In the genomic region with DNA sequence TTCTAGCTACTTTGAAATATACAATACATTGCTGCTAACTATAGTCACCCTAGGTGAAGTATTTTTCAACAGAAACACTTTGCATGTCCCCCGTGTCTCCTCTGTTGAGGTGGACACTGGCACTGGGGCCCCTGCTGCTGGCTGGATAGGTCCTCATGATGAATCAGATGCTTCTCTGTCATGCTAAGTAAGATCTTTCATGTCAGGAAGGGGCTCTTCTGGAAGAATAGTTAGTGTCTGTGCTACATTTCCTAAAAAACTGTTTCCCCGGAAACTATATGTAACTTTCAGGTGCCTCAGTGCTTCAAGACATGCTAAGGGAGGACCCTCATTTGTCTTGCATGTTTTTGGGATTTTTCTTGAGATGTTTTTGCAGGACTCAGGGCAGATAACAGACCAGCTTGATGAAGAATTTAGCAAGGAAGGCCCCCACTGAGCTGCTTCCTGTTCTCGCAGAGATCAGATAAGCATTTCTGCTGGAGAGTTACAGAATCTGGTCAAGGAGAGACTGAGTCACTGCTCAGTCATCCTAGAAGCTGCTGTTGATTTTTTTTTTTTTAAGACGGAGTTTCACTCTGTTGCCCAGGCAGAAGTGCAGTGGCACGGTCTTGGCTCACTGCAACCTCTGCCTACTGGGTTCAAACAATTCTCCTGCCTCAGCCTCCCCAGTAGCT, we compare ENCODE assay signal across 13 cellular contexts. TPM values are rescaled to one million over a fixed set of nuclear protein-coding genes. Genes with fewer than 3 reads are reported as not detected.
DNase-seq lines count a peak whose midpoint lies in the region; ATAC-seq, FAIRE-seq and TF ChIP-seq lines count a peak whose summit lies in the region.
"Not testable (repeated sequence)": the region's sequence is repeated elsewhere in the genome, so short reads cannot be mapped to it uniquely, and the experiment has no call there.
"Had no signal": no experiment of that assay in that cellular context is flagged by ENCODE, and none has a peak within 500 bp of the region (broad histone marks: within the 10 kb centered on the region; RNA-seq: fewer than 3 reads in every experiment).

No MANE protein-coding gene starts in this region.

- not testable (repeated sequence) for H3K4me1 Mint-ChIP-seq in activated CD4-positive, alpha-beta T cell treated with anti-CD3 and anti-CD28 coated beads for 36 hours
- H3K4me1 Mint-ChIP-seq in activated naive CD8-positive, alpha-beta T cell treated with anti-CD3 and anti-CD28 coated beads, Interleukin-2, amount 50 U/mL, for 24 hours = peaks cover 16% of the 10 kb centered on the region

- H3K9me3 Mint-ChIP-seq in activated CD4-positive, alpha-beta T cell treated with anti-CD3 and anti-CD28 coated beads for 36 hours (ENCODE audit: low read depth); activated naive CD8-positive, alpha-beta T cell treated with anti-CD3 and anti-CD28 coated beads, Interleukin-2, amount 50 U/mL, for 24 hours: not testable (repeated sequence)

- not testable (repeated sequence) for H3K4me3 ChIP-seq in mesenchymal stem cell (ENCODE audit: insufficient read depth in 1 of 2, low read depth in 1 of 2, low read length in 2 of 2)

- not testable (repeated sequence) for H3K79me1 ChIP-seq in mesenchymal stem cell (replicated peaks; ENCODE audit: low read length, poor library complexity, severe bottlenecking)

- not testable (repeated sequence) for H3K36me3 Mint-ChIP-seq in activated CD4-positive, alpha-beta T cell treated with anti-CD3 and anti-CD28 coated beads for 36 hours (ENCODE audit: low read depth); activated naive CD8-positive, alpha-beta T cell treated with anti-CD3 and anti-CD28 coated beads, Interleukin-2, amount 50 U/mL, for 24 hours (ENCODE audit: low read depth)

- not testable (repeated sequence) for H2BK120ac ChIP-seq in mesenchymal stem cell (ENCODE audit: low read depth, low read length)

- not testable (repeated sequence) for H3K4ac ChIP-seq in mesenchymal stem cell (ENCODE audit: low read depth in 1 of 2, low read length in 2 of 2)

- peak; percentile 79 for FAIRE-seq in RCC 7860 (lab: Jason Lieb, UNC)

- H3K27me3 Mint-ChIP-seq in activated CD4-positive, alpha-beta T cell treated with anti-CD3 and anti-CD28 coated beads for 36 hours; activated naive CD8-positive, alpha-beta T cell treated with anti-CD3 and anti-CD28 coated beads, Interleukin-2, amount 50 U/mL, for 24 hours: not testable (repeated sequence)

- H2AK5ac ChIP-seq in mesenchymal stem cell (ENCODE audit: low read length, severe bottlenecking) = not testable (repeated sequence)

- not testable (repeated sequence) for H3K9me3 ChIP-seq in mesenchymal stem cell (ENCODE audit: control insufficient read depth, low read length)

- ATAC-seq in activated CD4-positive, alpha-beta T cell treated with anti-CD3 and anti-CD28 coated beads for 36 hours = peak; percentile 89
- peak; percentile 97 for ATAC-seq in activated naive CD8-positive, alpha-beta T cell treated with anti-CD3 and anti-CD28 coated beads, Interleukin-2, amount 50 U/mL, for 24 hours
- peak; percentile 95 for ATAC-seq in stimulated activated naive CD8-positive, alpha-beta T cell treated with anti-CD3 and anti-CD28 coated beads, Interleukin-15, Interleukin-2, amounts not matched to agents 100 U/mL and 50 U/mL, for 24 hours

- not testable (repeated sequence) for H3K4me3 Mint-ChIP-seq in activated CD4-positive, alpha-beta T cell treated with anti-CD3 and anti-CD28 coated beads for 36 hours
- peak overlapping the region; percentile 50 for H3K4me3 Mint-ChIP-seq in activated naive CD8-positive, alpha-beta T cell treated with anti-CD3 and anti-CD28 coated beads, Interleukin-2, amount 50 U/mL, for 24 hours

- not testable (repeated sequence) for H3K27me3 ChIP-seq in mesenchymal stem cell (ENCODE audit: control insufficient read depth in 1 of 2, insufficient read depth in 1 of 2, low read length in 2 of 2)

- H3K27ac ChIP-seq in mesenchymal stem cell (ENCODE audit: low read length, poor library complexity, severe bottlenecking) = peak overlapping the region; percentile 79

- H3K27ac Mint-ChIP-seq in activated CD4-positive, alpha-beta T cell treated with anti-CD3 and anti-CD28 coated beads for 36 hours = peak overlapping the region; percentile 89
- H3K27ac Mint-ChIP-seq in activated naive CD8-positive, alpha-beta T cell treated with anti-CD3 and anti-CD28 coated beads, Interleukin-2, amount 50 U/mL, for 24 hours = peak overlapping the region; percentile 94

- H2AFZ ChIP-seq in mesenchymal stem cell (ENCODE audit: low read depth, low read length) = not testable (repeated sequence)

- not testable (repeated sequence) for H3K4me2 ChIP-seq in mesenchymal stem cell (ENCODE audit: low read length, poor library complexity, severe bottlenecking)

- CTCF ChIA-PET in activated CD4-positive, alpha-beta T cell treated with anti-CD3 and anti-CD28 coated beads for 36 hours (lab: Charles Lee) = interaction anchor here (0.6 kb wide), 1 partner anchor 318 kb away, joined by 3 read pairs; no protein-coding TSS in a partner anchor

- H4K8ac ChIP-seq in mesenchymal stem cell (ENCODE audit: low read length) = not testable (repeated sequence)

- H3K14ac ChIP-seq in mesenchymal stem cell (ENCODE audit: low read length in 2 of 2) = not testable (repeated sequence)

- POLR2A ChIA-PET in activated CD4-positive, alpha-beta T cell treated with anti-CD3 and anti-CD28 coated beads for 36 hours (lab: Charles Lee) = interaction anchor here (0.6 kb wide), 1 partner anchor 1855 kb away, joined by 5 read pairs; no protein-coding TSS in a partner anchor

- peak overlapping the region; percentile 29 for H3K9ac ChIP-seq in mesenchymal stem cell (ENCODE audit: low read length)

- H3K18ac ChIP-seq in mesenchymal stem cell (ENCODE audit: low read depth in 1 of 2, low read length in 2 of 2) = peak overlapping the region in 1 of 2 experiments; percentile 52

- DNase-seq in ELR (ENCODE audit: low read depth) (peak; percentile 90), RCC 7860 (ENCODE audit: low spot score) (peak; percentile 86), erythroblast (lab: John Stamatoyannopoulos, UW) (peak; percentile 13 to 58), mesenchymal stem cell (peak; percentile 89)
- peak; percentile 51 for DNase-seq in activated CD4-positive, alpha-beta T cell treated with anti-CD3 and anti-CD28 coated beads for 36 hours
- DNase-seq in activated naive CD8-positive, alpha-beta T cell treated with anti-CD3 and anti-CD28 coated beads, Interleukin-2, amount 50 U/mL, for 24 hours = peak; percentile 19
- DNase-seq in stimulated activated naive CD8-positive, alpha-beta T cell treated with anti-CD3 and anti-CD28 coated beads, Interleukin-15, Interleukin-2, amounts not matched to agents 100 U/mL and 50 U/mL, for 24 hours = peak; percentile 24

- TF ChIP-seq RAD21 in Ishikawa (IDR thresholded peaks at IDR 0.05; ENCODE audit: low read depth) = not testable (repeated sequence)

- H2BK15ac ChIP-seq in mesenchymal stem cell (ENCODE audit: low read depth, poor library complexity, severe bottlenecking) = not testable (repeated sequence)

- TF ChIP-seq EP300 in Ishikawa (IDR thresholded peaks at IDR 0.05; ENCODE audit: borderline replicate concordance) = peak; percentile 27; the same call in 1 of the 2 replicates

- H2BK12ac ChIP-seq in mesenchymal stem cell (ENCODE audit: low read length in 2 of 2) = not testable (repeated sequence)

- not testable (repeated sequence) for H3K36me3 ChIP-seq in mesenchymal stem cell (ENCODE audit: control insufficient read depth in 1 of 2, insufficient read depth in 2 of 2, low read depth in 1 of 2, low read length in 2 of 2)

- intact Hi-C loops in activated CD4-positive, alpha-beta T cell treated with anti-CD3 and anti-CD28 coated beads for 36 hours (cut with DNase I, micrococcal nuclease) = loop anchor here in 1 of 2 experiments (1.0 to 5.0 kb wide), 2 partner anchors 54 to 67 kb away; partner anchors contain the start of gene GLUD1

- not testable (repeated sequence) for H2BK5ac ChIP-seq in mesenchymal stem cell (ENCODE audit: low read depth, low read length, poor library complexity, severe bottlenecking)

- not testable (repeated sequence) for H3K23ac ChIP-seq in mesenchymal stem cell (ENCODE audit: low read length in 2 of 2)

- TF ChIP-seq POLR2A in erythroblast (IDR thresholded peaks at IDR 0.05; ENCODE audit: low read length) = not testable (repeated sequence)

- peak overlapping the region; percentile 56 for H4K91ac ChIP-seq in mesenchymal stem cell (ENCODE audit: low read length)

- H3K4me1 ChIP-seq in mesenchymal stem cell (ENCODE audit: control insufficient read depth, insufficient read depth, low read depth, low read length) = not testable (repeated sequence)

- 14% methylated on average over 4 of the region's 5 CpGs for WGBS in mesenchymal stem cell

TF ChIP-seq in Ishikawa, 13 proteins besides CTCF, POLR2A, EP300 and RAD21:
- peak; percentile 39; the same call in 1 of the 2 replicates for TF ChIP-seq TEAD4 (IDR thresholded peaks at IDR 0.05)
TF ChIP-seq in Ishikawa: peak in this region for 1; not testable (repeated sequence) for 12.

RNA-seq across cellular contexts. Expression of gene FAM25A, which starts 5.3 kb away (rescaled TPM):
- total RNA-seq in activated CD4-positive, alpha-beta T cell treated with anti-CD3 and anti-CD28 coated beads for 36 hours = not detected
- polyA plus RNA-seq in mesenchymal stem cell (2013, experiment 1 of 2) = not detected
- polyA plus RNA-seq in mesenchymal stem cell (2013, experiment 2 of 2) = not detected
- total RNA-seq: heart left ventricle; liver; natural killer cell treated with Interleukin-12 subunit alpha and Interleukin-12 subunit beta and Interleukin-15 and Interleukin-18, amount 100 ng/mL, for 72 hours; T-cell; testis had no signal
- polyA plus RNA-seq: heart left ventricle, liver had no signal

RNA-seq across cellular contexts. Expression of gene ADIRF, which starts 57.1 kb away (rescaled TPM):
- total RNA-seq in activated CD4-positive, alpha-beta T cell treated with anti-CD3 and anti-CD28 coated beads for 36 hours = not detected
- polyA plus RNA-seq in mesenchymal stem cell (2013, experiment 1 of 2) = 0.30 TPM
- 0.23 TPM for polyA plus RNA-seq in mesenchymal stem cell (2013, experiment 2 of 2)
- total RNA-seq: natural killer cell treated with Interleukin-12 subunit alpha and Interleukin-12 subunit beta and Interleukin-15 and Interleukin-18, amount 100 ng/mL, for 72 hours had no signal

Comparison
In these comparisons a context has a peak if more than half of its experiments do, and no peak if none do; other contexts are left out.
1. DNase-seq: peak in every context shown above with its lines; median percentile 90 in ELR; 89 in mesenchymal stem cell; 86 in RCC 7860; 51 in activated CD4-positive, alpha-beta T cell treated with anti-CD3 and anti-CD28 coated beads for 36 hours; 36 in erythroblast; 24 in stimulated activated naive CD8-positive, alpha-beta T cell treated with anti-CD3 and anti-CD28 coated beads, Interleukin-15, Interleukin-2, amounts not matched to agents 100 U/mL and 50 U/mL, for 24 hours; 19 in activated naive CD8-positive, alpha-beta T cell treated with anti-CD3 and anti-CD28 coated beads, Interleukin-2, amount 50 U/mL, for 24 hours.